Comparison of ENCODE assay signal across 2 cellular contexts in genomic region chr12:10361622-10362021, GRCh38.
A peak's percentile ranks its signal among the peaks of the same experiment; 100 is the strongest.
TF ChIP-seq lines count a peak whose summit lies in the region.

No MANE protein-coding gene starts in this region.

TF ChIP-seq in IMR-90, 13 proteins besides CTCF, POLR2A, EP300 and RAD21:
- no peak for TF ChIP-seq SMC3 (IDR thresholded peaks at IDR 0.05; ENCODE audit: low read depth, low read length)
- TF ChIP-seq, protein P1, sequence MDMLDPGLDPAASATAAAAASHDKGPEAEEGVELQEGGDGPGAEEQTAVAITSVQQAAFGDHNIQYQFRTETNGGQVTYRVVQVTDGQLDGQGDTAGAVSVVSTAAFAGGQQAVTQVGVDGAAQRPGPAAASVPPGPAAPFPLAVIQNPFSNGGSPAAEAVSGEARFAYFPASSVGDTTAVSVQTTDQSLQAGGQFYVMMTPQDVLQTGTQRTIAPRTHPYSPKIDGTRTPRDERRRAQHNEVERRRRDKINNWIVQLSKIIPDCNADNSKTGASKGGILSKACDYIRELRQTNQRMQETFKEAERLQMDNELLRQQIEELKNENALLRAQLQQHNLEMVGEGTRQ (IDR thresholded peaks at IDR 0.05; ENCODE audit: low read depth, low read length) = no peak
- TF ChIP-seq FOS (IDR thresholded peaks at IDR 0.05; ENCODE audit: low read depth, low read length) = no peak
TF ChIP-seq in IMR-90: peak in this region for 0.

TF ChIP-seq in K562, 482 proteins besides CTCF, POLR2A, EP300 and RAD21:
- TF ChIP-seq ZBTB11 (CRISPR knock-in tag; IDR thresholded peaks at IDR 0.05) (0 out of 6 replicates have a peak, but pooled peaks of 1 of the 3 experiments have one; percentile 28), ZNF584 (CRISPR knock-in tag; IDR thresholded peaks at IDR 0.05; ENCODE audit: low read depth) (no peak)
